Comparison of ENCODE assay signal across 20 cellular contexts in the genomic region with DNA sequence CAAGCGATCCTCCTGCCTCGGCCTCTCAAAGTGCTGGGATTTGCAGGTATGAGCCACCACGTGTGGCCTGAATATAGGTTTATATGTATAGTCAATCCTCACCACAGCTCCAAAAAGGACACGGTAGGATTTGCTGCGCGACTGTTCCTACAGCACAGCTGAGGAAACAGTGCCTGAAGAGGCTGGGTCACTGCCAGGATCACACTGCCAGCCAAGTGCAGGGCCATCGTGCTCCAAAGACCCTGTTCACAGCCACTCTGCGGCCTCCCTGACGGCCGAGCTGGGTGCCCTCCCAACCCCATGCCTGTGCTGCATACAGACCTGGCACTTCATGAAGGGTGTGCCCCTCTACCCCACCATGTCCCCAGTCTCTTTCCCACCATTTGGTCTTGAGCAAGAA.
DNase-seq lines count a peak whose midpoint lies in the region; ATAC-seq and TF ChIP-seq lines count a peak whose summit lies in the region.
"Had no signal": no experiment of that assay in that cellular context is flagged by ENCODE, and none has a peak within 500 bp of the region (broad histone marks: within the 10 kb centered on the region; RNA-seq: fewer than 3 reads in every experiment).

No MANE protein-coding gene starts in this region.

- H3K4me2 ChIP-seq in PC-3 (ENCODE audit: low read length): no peak overlapping the region
- H3K4me2 ChIP-seq: PC-9 had no signal

- H3K4me3 Mint-ChIP-seq in CD8-positive, alpha-beta T cell: no peak overlapping the region
- H3K4me3 Mint-ChIP-seq: activated CD4-positive, alpha-beta T cell treated with anti-CD3 and anti-CD28 coated beads for 36 hours; activated naive CD8-positive, alpha-beta T cell treated with anti-CD3 and anti-CD28 coated beads for 36 hours; CD4-positive, CD25-positive, alpha-beta regulatory T cell; dendritic cell treated with granulocyte-macrophage colony-stimulating factor and Interleukin-4, amounts not matched to agents 40 ng/mL and 50 ng/mL, for 4 days; IgD-negative memory B cell; immature natural killer cell had no signal

- no TSS peak for BruUV-seq in PC-3 (replicated peaks; lab: Mats Ljungman, UMichigan)

- peaks cover 6% of the 10 kb centered on the region for H3K36me3 Mint-ChIP-seq in CD8-positive, alpha-beta T cell
- H3K36me3 Mint-ChIP-seq: activated naive CD8-positive, alpha-beta T cell treated with anti-CD3 and anti-CD28 coated beads for 36 hours; IgD-negative memory B cell; immature natural killer cell had no signal

- TF ChIP-seq CTCF in gastroesophageal sphincter (IDR thresholded peaks at IDR 0.05) (no peak), sigmoid colon (IDR thresholded peaks at IDR 0.05) (no peak), PC-3 (conservative IDR thresholded peaks at IDR 0.05; ENCODE audit: low read depth, low read length) (no peak)
- no peak for TF ChIP-seq CTCF in CD8-positive, alpha-beta T cell (IDR thresholded peaks at IDR 0.05)

- CTCF ChIA-PET in PC-3 (lab: Charles Lee): no interaction called here
- CTCF ChIA-PET in CD8-positive, alpha-beta T cell (lab: Charles Lee): interaction anchor here (1.2 kb wide), 1 partner anchor 29 kb away, joined by 3 read pairs; no protein-coding TSS in a partner anchor

- no peaks in the 10 kb centered on the region for H3F3A ChIP-seq in PC-3 (ENCODE audit: low read length, unreplicated experiment)

- H2AFZ ChIP-seq in PC-3 (ENCODE audit: low read length): no peak overlapping the region
- H2AFZ ChIP-seq: PC-9 had no signal

- no peaks in the 10 kb centered on the region for H3K79me2 ChIP-seq in PC-3 (ENCODE audit: low read length)

- ATAC-seq in gastroesophageal sphincter: no peak
- ATAC-seq in PC-3: no peak
- ATAC-seq in CD8-positive, alpha-beta T cell: no peak
- ATAC-seq: body of pancreas, right cardiac atrium had no signal

- no peak overlapping the region for H3K27ac Mint-ChIP-seq in CD8-positive, alpha-beta T cell
- H3K27ac Mint-ChIP-seq: activated CD4-positive, alpha-beta T cell treated with anti-CD3 and anti-CD28 coated beads for 36 hours; activated naive CD8-positive, alpha-beta T cell treated with anti-CD3 and anti-CD28 coated beads for 36 hours; dendritic cell treated with granulocyte-macrophage colony-stimulating factor and Interleukin-4, amounts not matched to agents 40 ng/mL and 50 ng/mL, for 4 days; IgD-negative memory B cell had no signal

- TF ChIP-seq EP300 in gastroesophageal sphincter (IDR thresholded peaks at IDR 0.05) (no peak), sigmoid colon (IDR thresholded peaks at IDR 0.05) (no peak)

- no peak overlapping the region for H3K4me3 ChIP-seq in gastroesophageal sphincter
- no peak overlapping the region for H3K4me3 ChIP-seq in sigmoid colon
- no peak overlapping the region for H3K4me3 ChIP-seq in PC-3 (ENCODE audit: low read length)
- no peak overlapping the region for H3K4me3 ChIP-seq in CD8-positive, alpha-beta T cell (ENCODE audit: low read depth, low read length)
- H3K4me3 ChIP-seq: body of pancreas, lung, PC-9 had no signal

- POLR2A ChIA-PET in PC-3 (lab: Charles Lee; ENCODE audit: unreplicated experiment): no interaction called here
- POLR2A ChIA-PET in CD8-positive, alpha-beta T cell (lab: Charles Lee): interaction anchor here (0.5 to 1.1 kb wide), 2 partner anchors 16 to 158 kb away, joined by 3 read pairs; no protein-coding TSS in a partner anchor

- H4K20me1 ChIP-seq in PC-3 (ENCODE audit: low read length): no peaks in the 10 kb centered on the region

- H3K27ac ChIP-seq in gastroesophageal sphincter (peak overlapping the region; percentile 64 to 98 (median 96)), sigmoid colon (peak overlapping the region; percentile 88 to 95 (median 92)), PC-3 (ENCODE audit: low read length) (no peak overlapping the region)
- no peak overlapping the region for H3K27ac ChIP-seq in CD8-positive, alpha-beta T cell (ENCODE audit: low read depth, low read length)
- H3K27ac ChIP-seq: PC-9 had no signal

- no peak for TF ChIP-seq POLR2A in gastroesophageal sphincter (IDR thresholded peaks at IDR 0.05)
- TF ChIP-seq POLR2A in sigmoid colon (IDR thresholded peaks at IDR 0.05): no peak

- 68% methylated on average over 9 of the region's 10 CpGs; no CpG with 5 or more reads in 1 of the 2 donors for WGBS in gastroesophageal sphincter (ENCODE audit: low coverage in 1 of 2), 2 donors
- WGBS in sigmoid colon, 2 donors: 89 to 91% methylated on average over 10 of the region's 10 CpGs

- DNase-seq in NCI-H1092 treated with DMSO at 0.1 percent for 48 hours (lab: John Stamatoyannopoulos, UW) (peak; percentile 14), SHP77 treated with DMSO at 0.1 percent for 48 hours (lab: John Stamatoyannopoulos, UW) (peak; percentile 48), sigmoid colon (no peak), PC-3 (no peak), RKO (ENCODE audit: low spot score) (no peak)
- no peak for DNase-seq in CD8-positive, alpha-beta T cell
- DNase-seq: activated CD4-positive, alpha-beta T cell treated with anti-CD3 and anti-CD28 coated beads for 36 hours; activated naive CD8-positive, alpha-beta T cell treated with anti-CD3 and anti-CD28 coated beads for 36 hours; CD4-positive, CD25-positive, alpha-beta regulatory T cell; immature natural killer cell; NCI-H1436 treated with DMSO at 0.1 percent for 48 hours; NCI-H82; occipital lobe; PC-9 had no signal

- no peaks in the 10 kb centered on the region for H3K9me3 ChIP-seq in gastroesophageal sphincter
- H3K9me3 ChIP-seq in sigmoid colon: no peaks in the 10 kb centered on the region
- H3K9me3 ChIP-seq in PC-3 (ENCODE audit: low read length): no peaks in the 10 kb centered on the region
- no peaks in the 10 kb centered on the region for H3K9me3 ChIP-seq in CD8-positive, alpha-beta T cell (ENCODE audit: low read length)
- H3K9me3 ChIP-seq: body of pancreas had no signal

- H3K9me3 Mint-ChIP-seq in CD8-positive, alpha-beta T cell: no peaks in the 10 kb centered on the region
- H3K9me3 Mint-ChIP-seq: activated naive CD8-positive, alpha-beta T cell treated with anti-CD3 and anti-CD28 coated beads for 36 hours; CD4-positive, CD25-positive, alpha-beta regulatory T cell; dendritic cell treated with granulocyte-macrophage colony-stimulating factor and Interleukin-4, amounts not matched to agents 40 ng/mL and 50 ng/mL, for 4 days; IgD-negative memory B cell; immature natural killer cell had no signal

- H3K27me3 ChIP-seq in gastroesophageal sphincter (no peaks in the 10 kb centered on the region), sigmoid colon (no peaks in the 10 kb centered on the region), PC-3 (ENCODE audit: low read length) (no peaks in the 10 kb centered on the region)
- no peaks in the 10 kb centered on the region for H3K27me3 ChIP-seq in CD8-positive, alpha-beta T cell (ENCODE audit: insufficient read depth, low read length)
- H3K27me3 ChIP-seq: body of pancreas had no signal

- no peaks in the 10 kb centered on the region for H3K9me2 ChIP-seq in PC-3 (replicated peaks; ENCODE audit: low read length)

- H3K4me1 Mint-ChIP-seq in CD8-positive, alpha-beta T cell (ENCODE audit: low read depth): peaks cover 50% of the 10 kb centered on the region

- intact Hi-C loops in sigmoid colon (cut with DNase I) (loop anchor here (5.0 kb wide), 5 partner anchors 66 to 276 kb away; a partner anchor contains a TSS), PC-3 (cut with micrococcal nuclease) (no loop called here)
- intact Hi-C loops in CD8-positive, alpha-beta T cell (cut with DNase I, micrococcal nuclease): loop anchor here (2.0 to 5.0 kb wide), 3 partner anchors 41 to 217 kb away; no protein-coding TSS in a partner anchor

- no peak overlapping the region for H3K9ac ChIP-seq in PC-3 (ENCODE audit: low read length)

- no peaks in the 10 kb centered on the region for H3K36me3 ChIP-seq in gastroesophageal sphincter
- H3K36me3 ChIP-seq in sigmoid colon: no peaks in the 10 kb centered on the region
- H3K36me3 ChIP-seq in PC-3 (ENCODE audit: low read depth, low read length): no peaks in the 10 kb centered on the region
- H3K36me3 ChIP-seq in CD8-positive, alpha-beta T cell (ENCODE audit: insufficient read depth, low read length): no peaks in the 10 kb centered on the region

- H3K4me1 ChIP-seq in gastroesophageal sphincter (peaks cover 13 to 95% (median 53%) of the 10 kb centered on the region in 3 donors), sigmoid colon (peaks cover 0 to 73% (median 70%) of the 10 kb centered on the region in 4 donors), PC-3 (ENCODE audit: insufficient read depth, low read length) (no peaks in the 10 kb centered on the region)
- no peaks in the 10 kb centered on the region for H3K4me1 ChIP-seq in CD8-positive, alpha-beta T cell (ENCODE audit: insufficient read depth, low read length)

- H3K27me3 Mint-ChIP-seq in CD8-positive, alpha-beta T cell (ENCODE audit: low read depth): no peaks in the 10 kb centered on the region
- H3K27me3 Mint-ChIP-seq: activated CD4-positive, alpha-beta T cell treated with anti-CD3 and anti-CD28 coated beads for 36 hours; activated naive CD8-positive, alpha-beta T cell treated with anti-CD3 and anti-CD28 coated beads for 36 hours; CD4-positive, CD25-positive, alpha-beta regulatory T cell; dendritic cell treated with granulocyte-macrophage colony-stimulating factor and Interleukin-4, amounts not matched to agents 40 ng/mL and 50 ng/mL, for 4 days; IgD-negative memory B cell had no signal

Comparison
In these comparisons a context has a peak if more than half of its experiments do, and no peak if none do; other contexts are left out.
1. DNase-seq: peak in NCI-H1092 treated with DMSO at 0.1 percent for 48 hours (single experiment) and SHP77 treated with DMSO at 0.1 percent for 48 hours (single experiment); none in sigmoid colon (single experiment), PC-3 (single experiment), CD8-positive, alpha-beta T cell (0 of 7) and RKO (single experiment).
2. H3K27ac ChIP-seq: peak in gastroesophageal sphincter (4 of 4) and sigmoid colon (4 of 4); none in PC-3 (single experiment) and CD8-positive, alpha-beta T cell (single experiment).